21 cellular contexts compared by ENCODE assay signal in the genomic region with DNA sequence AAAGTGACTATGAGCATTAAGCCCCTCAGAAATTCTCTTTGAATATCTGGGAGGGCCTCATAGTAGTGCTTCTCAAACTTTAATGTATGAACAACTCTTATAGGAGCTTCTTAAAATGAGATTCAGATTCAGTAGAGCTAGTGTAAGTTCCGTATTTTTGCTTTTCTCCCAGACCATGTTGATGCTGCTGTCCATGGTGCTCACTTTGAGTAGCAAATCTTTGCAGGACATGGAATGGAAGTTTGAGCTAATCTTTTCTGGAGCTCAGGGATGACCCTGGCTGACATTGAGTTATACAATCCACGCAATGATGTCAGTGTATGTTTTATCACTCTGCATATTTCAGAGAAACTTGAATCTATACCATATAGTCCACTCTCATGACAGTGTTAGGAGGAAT.
DNase-seq lines count a peak whose midpoint lies in the region; FAIRE-seq and TF ChIP-seq lines count a peak whose summit lies in the region.
"Had no signal": no experiment of that assay in that cellular context is flagged by ENCODE, and none has a peak within 500 bp of the region (broad histone marks: within the 10 kb centered on the region; RNA-seq: fewer than 3 reads in every experiment).

No MANE protein-coding gene starts in this region.

- H3K4me2 ChIP-seq in H1 (ENCODE audit: insufficient read depth in 1 of 2, low read depth in 2 of 2, low read length in 2 of 2): no peak overlapping the region

- no peaks in the 10 kb centered on the region for H3K23me2 ChIP-seq in H1 (ENCODE audit: low read depth, low read length)

- H3K27ac ChIP-seq in H1 (ENCODE audit: low read depth, low read length): no peak overlapping the region
- H3K27ac ChIP-seq: cardiac muscle cell, neutrophil, Peyer's patch had no signal

- peak; percentile 45 for FAIRE-seq in H1 (lab: Jason Lieb, UNC)
- FAIRE-seq: kidney had no signal

- H3K9me3 ChIP-seq in H1 (ENCODE audit: insufficient read depth in 2 of 2, low read depth in 1 of 2, low read length in 1 of 2): no peaks in the 10 kb centered on the region; a peak in 1 of 4 replicates
- H3K9me3 ChIP-seq: BE2C, Caco-2, neutrophil, Peyer's patch had no signal

- H4K20me1 ChIP-seq in H1 (replicated peaks in 1 of 2; ENCODE audit: control insufficient read depth in 1 of 2, insufficient read depth in 2 of 2, low read length in 2 of 2): no peaks in the 10 kb centered on the region

- no peak overlapping the region for H3K56ac ChIP-seq in H1 (replicated peaks; ENCODE audit: insufficient read length, low read depth, low read length)

- no peak for TF ChIP-seq POLR2A in H1 (IDR thresholded peaks at IDR 0.05; ENCODE audit: control extremely low read depth in 1 of 2, low read depth in 2 of 2, low read length in 2 of 2)

- no peak overlapping the region for H3K9ac ChIP-seq in H1 (replicated peaks in 1 of 4; ENCODE audit: extremely low read depth in 1 of 4, low read depth in 3 of 4, low read length in 3 of 4)

- H3K4ac ChIP-seq in H1 (replicated peaks; ENCODE audit: insufficient read length, low read depth, low read length): no peak overlapping the region

- no peak overlapping the region for H2BK120ac ChIP-seq in H1 (replicated peaks; ENCODE audit: low read depth, low read length)

- H3K23ac ChIP-seq in H1 (ENCODE audit: insufficient read length): no peak overlapping the region

- no peaks in the 10 kb centered on the region for H3K27me3 ChIP-seq in H1 (replicated peaks in 1 of 4; ENCODE audit: control insufficient read depth in 3 of 4, extremely low read depth in 1 of 4, insufficient read depth in 3 of 4, low read length in 3 of 4)
- H3K27me3 ChIP-seq: BE2C, cardiac muscle cell, neutrophil, Peyer's patch had no signal

- no peak overlapping the region for H2BK5ac ChIP-seq in H1 (ENCODE audit: low read depth, low read length)

- no peak overlapping the region for H3K4me3 ChIP-seq in H1 (ENCODE audit: extremely low read depth in 1 of 4, insufficient read depth in 2 of 4, low read depth in 3 of 4, low read length in 4 of 4)
- H3K4me3 ChIP-seq: cardiac muscle cell, Peyer's patch had no signal

- no peak for TF ChIP-seq RAD21 in H1 (IDR thresholded peaks at IDR 0.05 in 1 of 2, conservative IDR thresholded peaks at IDR 0.05 in 1 of 2; ENCODE audit: low read depth in 2 of 2, low read length in 2 of 2)

- CTCF ChIA-PET in H1 (lab: Charles Lee; ENCODE audit: partially characterized antibody): interaction anchor here (1.1 kb wide), 1 partner anchor 62 kb away, joined by 3 read pairs; no protein-coding TSS in a partner anchor

- H3K18ac ChIP-seq in H1 (ENCODE audit: extremely low read depth, low read length): no peak overlapping the region

- peak; percentile 25 for DNase-seq in HT1080 (ENCODE audit: low read depth)
- DNase-seq in H1 (ENCODE audit: low read depth in 1 of 2, low spot score in 2 of 2): no peak
- DNase-seq in myocyte (ENCODE audit: low read depth): peak; percentile 30
- no peak for DNase-seq in stimulated activated naive CD4-positive, alpha-beta T cell treated with Interleukin-2 at 50 U/mL for 16 hours (lab: John Stamatoyannopoulos, UW)
- no peak for DNase-seq in activated T-cell treated with anti-CD3 and anti-CD28 coated beads, Interleukin-2, amount 50 U/mL, for 48 hours
- DNase-seq in OCI-M2 (lab: John Stamatoyannopoulos, UW; ENCODE audit: unreplicated experiment): no peak
- DNase-seq: BE2C; GDM1; HCEC 1CT; Karpas-422; kidney; NCI-H1436; NCI-H2171; NCI-H69; Peyer's patch; stimulated activated CD4-positive, alpha-beta T cell treated with anti-CD3 and anti-CD28 coated beads, Interleukin-12 subunit alpha, Interleukin-12 subunit beta, amount 100 ng/mL, for 4 hours; T-helper 1 cell had no signal

- 78% methylated on average over 2 of the region's 2 CpGs; no CpG with 5 or more reads in 1 of the 2 experiments for whole genome bisulfite sequencing in H1 (ENCODE audit: extremely low coverage in 1 of 2, insufficient coverage in 1 of 2, insufficient read length in 1 of 2, insufficient replicate concordance in 2 of 2, low coverage in 1 of 2, low lambda C conversion rate in 2 of 2, missing lambda C conversion rate in 1 of 2), 2 experiments

- TF ChIP-seq EP300 in H1 (IDR thresholded peaks at IDR 0.05; ENCODE audit: borderline replicate concordance in 1 of 2, low read depth in 2 of 2, low read length in 2 of 2): no peak

- H4K5ac ChIP-seq in H1 (ENCODE audit: insufficient read length, low read depth, low read length): no peak overlapping the region

- POLR2A ChIA-PET in H1 (lab: Charles Lee; ENCODE audit: partially characterized antibody): no interaction called here

- H4K8ac ChIP-seq in H1 (ENCODE audit: extremely low read depth, insufficient read depth, low read length): no peak overlapping the region

- H2BK15ac ChIP-seq in H1 (ENCODE audit: low read length): no peak overlapping the region

- no peak overlapping the region for H2AK5ac ChIP-seq in H1 (ENCODE audit: low read depth, low read length)

- H3K79me1 ChIP-seq in H1 (ENCODE audit: low read depth, low read length): no peaks in the 10 kb centered on the region

- no peak overlapping the region for H2AFZ ChIP-seq in H1 (ENCODE audit: low read length)

- H3K4me1 ChIP-seq in H1 (replicated peaks in 1 of 4; ENCODE audit: control insufficient read depth in 3 of 4, insufficient read depth in 4 of 4, low read length in 3 of 4): peaks cover 0 to 15% (median 8%) of the 10 kb centered on the region in 4 experiments; a peak in 4 of 7 replicates
- H3K4me1 ChIP-seq: BE2C, Caco-2, Peyer's patch had no signal

- no peak overlapping the region for H4K91ac ChIP-seq in H1 (replicated peaks; ENCODE audit: insufficient read length, low read length)

- no peaks in the 10 kb centered on the region; a peak in 1 of 8 replicates for H3K36me3 ChIP-seq in H1 (ENCODE audit: control insufficient read depth in 2 of 4, insufficient read depth in 4 of 4, low read length in 3 of 4)
- H3K36me3 ChIP-seq: BE2C, cardiac muscle cell, neutrophil, Peyer's patch had no signal

- H3K14ac ChIP-seq in H1 (ENCODE audit: insufficient read length): no peak overlapping the region

- no peaks in the 10 kb centered on the region for H3K79me2 ChIP-seq in H1 (ENCODE audit: control insufficient read depth in 1 of 2, insufficient read depth in 2 of 2, low read length in 2 of 2)

- no peak overlapping the region for H2BK20ac ChIP-seq in H1 (ENCODE audit: low read length)

- no peak overlapping the region for H2BK12ac ChIP-seq in H1 (ENCODE audit: low read depth, low read length)

- no peak for TF ChIP-seq CTCF in H1 (IDR thresholded peaks at IDR 0.05; ENCODE audit: control extremely low read depth in 1 of 3, insufficient read depth in 1 of 3, low read depth in 1 of 3, low read length in 3 of 3)

TF ChIP-seq in PFSK-1, 5 proteins besides CTCF, POLR2A, EP300 and RAD21 (continues in another document):
- TF ChIP-seq TAF1 (IDR thresholded peaks at IDR 0.05; ENCODE audit: borderline replicate concordance, insufficient read depth, low read length): no peak
- TF ChIP-seq SIN3A (IDR thresholded peaks at IDR 0.05; ENCODE audit: borderline replicate concordance, insufficient read depth, low read length): no peak
- TF ChIP-seq FOXP2 (optimal IDR thresholded peaks at IDR 0.05; ENCODE audit: borderline replicate concordance, extremely low read depth, extremely low read length, insufficient read depth): no peak
- TF ChIP-seq POLR2AphosphoS5 (IDR thresholded peaks at IDR 0.05; ENCODE audit: low read depth, low read length): no peak

TF ChIP-seq in H1, 55 proteins besides CTCF, POLR2A, EP300 and RAD21:
- TF ChIP-seq ATF3 (IDR thresholded peaks at IDR 0.05; ENCODE audit: insufficient read depth, low read depth, low read length) (no peak), SIN3A (conservative IDR thresholded peaks at IDR 0.05 in 1 of 2, IDR thresholded peaks at IDR 0.05 in 1 of 2; ENCODE audit: low read depth in 1 of 2, low read length in 2 of 2) (no peak), YY1 (IDR thresholded peaks at IDR 0.05; ENCODE audit: low read depth, low read length) (no peak), RFX5 (IDR thresholded peaks at IDR 0.05; ENCODE audit: borderline replicate concordance, low read depth, low read length) (no peak), RNF2 (IDR thresholded peaks at IDR 0.05; ENCODE audit: borderline replicate concordance, low read depth, low read length, missing control alignments, poor library complexity, severe bottlenecking) (no peak), CHD2 (IDR thresholded peaks at IDR 0.05; ENCODE audit: low read length) (no peak), CEBPB (IDR thresholded peaks at IDR 0.05; ENCODE audit: low read depth, low read length) (no peak), RXRA (IDR thresholded peaks at IDR 0.05; ENCODE audit: insufficient read depth, low read depth, low read length) (no peak), KDM5A (IDR thresholded peaks at IDR 0.05; ENCODE audit: low read length) (no peak), NRF1 (IDR thresholded peaks at IDR 0.05; ENCODE audit: low read depth, low read length) (no peak), SRF (IDR thresholded peaks at IDR 0.05; ENCODE audit: low read depth, low read length) (no peak), CREB1 (IDR thresholded peaks at IDR 0.05) (no peak), POLR2AphosphoS5 (IDR thresholded peaks at IDR 0.05; ENCODE audit: low read depth, low read length) (no peak), CBX8 (IDR thresholded peaks at IDR 0.05; ENCODE audit: borderline replicate concordance, low read depth, low read length) (no peak), SAP30 (IDR thresholded peaks at IDR 0.05; ENCODE audit: insufficient read depth, insufficient replicate concordance, low read length) (no peak), GTF2F1 (IDR thresholded peaks at IDR 0.05; ENCODE audit: borderline replicate concordance, low read depth, low read length) (no peak)

Comparison
In these comparisons a context has a peak if more than half of its experiments do, and no peak if none do; other contexts are left out.
1. DNase-seq: peak in HT1080 (single experiment) and myocyte (single experiment); none in H1 (0 of 2), stimulated activated naive CD4-positive, alpha-beta T cell treated with Interleukin-2 at 50 U/mL for 16 hours (single experiment), activated T-cell treated with anti-CD3 and anti-CD28 coated beads, Interleukin-2, amount 50 U/mL, for 48 hours (0 of 2) and OCI-M2 (single experiment).